27 cellular contexts compared by ENCODE assay signal in the genomic region with DNA sequence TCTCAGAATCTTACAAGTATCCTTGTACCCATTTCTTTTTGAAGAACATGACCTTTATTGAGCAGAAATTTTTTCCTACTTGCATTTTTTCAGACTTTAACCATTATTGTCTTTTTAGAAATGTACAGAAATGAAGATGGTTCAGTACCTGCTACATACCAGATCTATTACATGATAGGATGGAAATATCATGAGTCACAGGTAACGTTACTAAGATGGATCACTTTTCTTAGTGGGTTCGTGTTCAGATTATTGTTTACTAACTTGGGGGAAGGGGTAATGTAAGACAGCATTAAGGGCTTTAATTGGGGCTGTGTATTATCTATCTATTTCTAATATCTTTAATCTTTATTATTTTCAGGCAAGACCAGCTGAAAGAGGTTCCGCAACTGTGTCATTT. TPM values are rescaled to one million over a fixed set of nuclear protein-coding genes. Genes with fewer than 3 reads are reported as not detected.
DNase-seq lines count a peak whose midpoint lies in the region; ATAC-seq and TF ChIP-seq lines count a peak whose summit lies in the region.
"Had no signal": no experiment of that assay in that cellular context is flagged by ENCODE, and none has a peak within 500 bp of the region (broad histone marks: within the 10 kb centered on the region; RNA-seq: fewer than 3 reads in every experiment).

No MANE protein-coding gene starts in this region.

- H3K18ac ChIP-seq in mesenchymal stem cell (ENCODE audit: low read depth in 1 of 2, low read length in 2 of 2), result no peak overlapping the region

- H3K36me3 ChIP-seq in mesenchymal stem cell (ENCODE audit: control insufficient read depth in 1 of 2, insufficient read depth in 2 of 2, low read depth in 1 of 2, low read length in 2 of 2), result peaks cover 11 to 69% of the 10 kb centered on the region in 2 experiments
- H3K36me3 ChIP-seq: ovary had no signal

- H3K27me3 Mint-ChIP-seq in stimulated activated naive CD8-positive, alpha-beta T cell treated with anti-CD3 and anti-CD28 coated beads, Interleukin-15, amount 100 ng/mL, for 72 hours, result no peaks in the 10 kb centered on the region
- H3K27me3 Mint-ChIP-seq: T-helper 17 cell had no signal

- peaks cover 4% of the 10 kb centered on the region for H3K9me3 ChIP-seq in mesenchymal stem cell (ENCODE audit: control insufficient read depth, low read length)
- H3K9me3 ChIP-seq: esophagus squamous epithelium, ovary, testis had no signal

- H3K27me3 ChIP-seq in foreskin keratinocyte (no peaks in the 10 kb centered on the region), mesenchymal stem cell (ENCODE audit: control insufficient read depth in 1 of 2, insufficient read depth in 1 of 2, low read length in 2 of 2) (no peaks in the 10 kb centered on the region)
- H3K27me3 ChIP-seq: dorsolateral prefrontal cortex, esophagus squamous epithelium, ovary, testis had no signal

- peaks cover 9% of the 10 kb centered on the region for H3K4me1 ChIP-seq in foreskin keratinocyte
- peaks cover 2% of the 10 kb centered on the region for H3K4me1 ChIP-seq in mesenchymal stem cell (ENCODE audit: control insufficient read depth, insufficient read depth, low read depth, low read length)
- H3K4me1 ChIP-seq: esophagus squamous epithelium, testis had no signal

- peaks cover 9 to 12% of the 10 kb centered on the region in 2 donors for H3K36me3 Mint-ChIP-seq in activated naive CD4-positive, alpha-beta T cell treated with anti-CD3 and anti-CD28 coated beads, Interleukin-2, amount 50 U/mL, for 72 hours

- TF ChIP-seq CTCF in foreskin keratinocyte (conservative IDR thresholded peaks at IDR 0.05), result no peak

- H2BK12ac ChIP-seq in mesenchymal stem cell (ENCODE audit: low read length in 2 of 2), result no peak overlapping the region

- no peak overlapping the region for H3K14ac ChIP-seq in mesenchymal stem cell (ENCODE audit: low read length in 2 of 2)

- peak overlapping the region in 1 of 2 donors; percentile 10 for H3K4me3 Mint-ChIP-seq in stimulated activated naive CD8-positive, alpha-beta T cell treated with anti-CD3 and anti-CD28 coated beads, Interleukin-15, amount 100 ng/mL, for 72 hours
- H3K4me3 Mint-ChIP-seq: CD14-positive monocyte, T-helper 17 cell had no signal

- no peak overlapping the region for H3K9ac ChIP-seq in mesenchymal stem cell (ENCODE audit: low read length)

- no peak overlapping the region for H3K4me2 ChIP-seq in mesenchymal stem cell (ENCODE audit: low read length, poor library complexity, severe bottlenecking)

- no peak overlapping the region for H2AFZ ChIP-seq in mesenchymal stem cell (ENCODE audit: low read depth, low read length)

- H3K27ac Mint-ChIP-seq in activated naive CD4-positive, alpha-beta T cell treated with anti-CD3 and anti-CD28 coated beads, Interleukin-2, amount 50 U/mL, for 72 hours, result peak overlapping the region; percentile 72 to 78
- peak overlapping the region; percentile 76 to 84 for H3K27ac Mint-ChIP-seq in stimulated activated naive CD8-positive, alpha-beta T cell treated with anti-CD3 and anti-CD28 coated beads, Interleukin-15, amount 100 ng/mL, for 72 hours
- H3K27ac Mint-ChIP-seq: T-helper 17 cell had no signal

- no peak overlapping the region for H2AK5ac ChIP-seq in mesenchymal stem cell (ENCODE audit: low read length, severe bottlenecking)

- H3K4me1 Mint-ChIP-seq in stimulated activated naive CD8-positive, alpha-beta T cell treated with anti-CD3 and anti-CD28 coated beads, Interleukin-15, amount 100 ng/mL, for 72 hours, result peaks cover 30% of the 10 kb centered on the region
- H3K4me1 Mint-ChIP-seq: T-helper 17 cell had no signal

- no peak overlapping the region for H2BK15ac ChIP-seq in mesenchymal stem cell (ENCODE audit: low read depth, poor library complexity, severe bottlenecking)

- no peak overlapping the region for H3K23ac ChIP-seq in mesenchymal stem cell (ENCODE audit: low read length in 2 of 2)

- no peak overlapping the region for H3K4ac ChIP-seq in mesenchymal stem cell (ENCODE audit: low read depth in 1 of 2, low read length in 2 of 2)

- ATAC-seq in activated CD4-positive, CD25-positive, alpha-beta regulatory T cell treated with anti-CD3 and anti-CD28 coated beads, Interleukin-2, amount 50 U/mL, for 24 hours, result peak; percentile 62 to 67
- ATAC-seq in activated naive CD4-positive, alpha-beta T cell treated with anti-CD3 and anti-CD28 coated beads, Interleukin-2, amount 50 U/mL, for 72 hours, result peak; percentile 50 to 79
- peak; percentile 47 for ATAC-seq in foreskin keratinocyte
- peak; percentile 43 for ATAC-seq in stimulated activated naive CD8-positive, alpha-beta T cell treated with anti-CD3 and anti-CD28 coated beads, Interleukin-15, amount 100 ng/mL, for 72 hours
- ATAC-seq: T-helper 17 cell had no signal

- no peaks in the 10 kb centered on the region for H3K79me1 ChIP-seq in mesenchymal stem cell (replicated peaks; ENCODE audit: low read length, poor library complexity, severe bottlenecking)

- DNase-seq in activated CD4-positive, CD25-positive, alpha-beta regulatory T cell treated with anti-CD3 and anti-CD28 coated beads, Interleukin-2, amount 50 U/mL, for 72 hours, result no peak
- DNase-seq in activated naive CD4-positive, alpha-beta T cell treated with anti-CD3 and anti-CD28 coated beads, Interleukin-2, amount 50 U/mL, for 72 hours (ENCODE audit: low spot score in 2 of 2), result no peak
- DNase-seq in activated naive CD4-positive, alpha-beta T cell treated with Interleukin-2 at 50 U/mL for 16 hours, result no peak
- peak in 1 of 2 donors; percentile 18 for DNase-seq in foreskin keratinocyte
- no peak for DNase-seq in stimulated activated naive CD8-positive, alpha-beta T cell treated with anti-CD3 and anti-CD28 coated beads, Interleukin-15, amount 100 ng/mL, for 72 hours
- no peak for DNase-seq in NCI-H1436 (lab: John Stamatoyannopoulos, UW)
- no peak for DNase-seq in mesenchymal stem cell
- DNase-seq: 8988T; activated effector memory CD4-positive, alpha-beta T cell treated with anti-CD3 and anti-CD28 coated beads, Interleukin-2, amount 50 U/mL, for 16 hours; amniotic stem cell; dorsolateral prefrontal cortex; esophagus squamous epithelium; foreskin melanocyte; GDM1; H7; hippocampal formation; mammary epithelial cell; NCI-H2107; NCI-H446; NCI-H82; ovary; RPMI8226; stimulated activated naive CD4-positive, alpha-beta T cell; T-helper 17 cell; testis had no signal

- no peak overlapping the region for H2BK5ac ChIP-seq in mesenchymal stem cell (ENCODE audit: low read depth, low read length, poor library complexity, severe bottlenecking)

- WGBS in mesenchymal stem cell, result 59% methylated on average over 3 of the region's 3 CpGs

- no peak overlapping the region for H4K91ac ChIP-seq in mesenchymal stem cell (ENCODE audit: low read length)

- no peak overlapping the region for H3K4me3 ChIP-seq in mesenchymal stem cell (ENCODE audit: insufficient read depth in 1 of 2, low read depth in 1 of 2, low read length in 2 of 2)
- H3K4me3 ChIP-seq: dorsolateral prefrontal cortex, esophagus squamous epithelium, ovary, testis had no signal

- no peaks in the 10 kb centered on the region for H3K9me3 Mint-ChIP-seq in activated naive CD4-positive, alpha-beta T cell treated with anti-CD3 and anti-CD28 coated beads, Interleukin-2, amount 50 U/mL, for 72 hours
- H3K9me3 Mint-ChIP-seq in stimulated activated naive CD8-positive, alpha-beta T cell treated with anti-CD3 and anti-CD28 coated beads, Interleukin-15, amount 100 ng/mL, for 72 hours, result no peaks in the 10 kb centered on the region

- no peak overlapping the region for H2BK120ac ChIP-seq in mesenchymal stem cell (ENCODE audit: low read depth, low read length)

- H4K8ac ChIP-seq in mesenchymal stem cell (ENCODE audit: low read length), result no peak overlapping the region

- H3K27ac ChIP-seq in foreskin keratinocyte (no peak overlapping the region), mesenchymal stem cell (ENCODE audit: low read length, poor library complexity, severe bottlenecking) (no peak overlapping the region)
- H3K27ac ChIP-seq: esophagus squamous epithelium, ovary, testis had no signal

RNA-seq across cellular contexts. Expression of a gene that starts 31.9 kb away (rescaled TPM):
- total RNA-seq in activated naive CD4-positive, alpha-beta T cell treated with anti-CD3 and anti-CD28 coated beads, Interleukin-2, amount 50 U/mL, for 72 hours, result 10 to 100 TPM; 22.6 to 39.1 TPM
- 22.8 and 25.5 TPM in 2 replicates for total RNA-seq in foreskin keratinocyte
- 21.1 and 26.7 TPM in 2 replicates for polyA plus RNA-seq in foreskin keratinocyte
- polyA plus RNA-seq in mesenchymal stem cell (2013, experiment 1 of 2), result 11.4 TPM
- 11.8 TPM for polyA plus RNA-seq in mesenchymal stem cell (2013, experiment 2 of 2)

RNA-seq across cellular contexts. Expression of a gene that starts 32.0 kb away (rescaled TPM):
- 10 to 100 TPM; 10.9 to 18.4 TPM for total RNA-seq in activated naive CD4-positive, alpha-beta T cell treated with anti-CD3 and anti-CD28 coated beads, Interleukin-2, amount 50 U/mL, for 72 hours
- 16.9 and 21.2 TPM in 2 replicates for total RNA-seq in foreskin keratinocyte
- 6.3 and 7.6 TPM in 2 replicates for polyA plus RNA-seq in foreskin keratinocyte
- polyA plus RNA-seq in mesenchymal stem cell (2013, experiment 1 of 2), result 20.9 TPM
- 19.9 TPM for polyA plus RNA-seq in mesenchymal stem cell (2013, experiment 2 of 2)
